ENCODE assay signal across 1 cellular context in genomic region chr7:21948364-21948763, GRCh38.
TF ChIP-seq lines count a peak whose summit lies in the region.

No MANE protein-coding gene starts in this region.

TF ChIP-seq in K562, 482 proteins besides CTCF, POLR2A, EP300 and RAD21 (continued from another document):
- no peak for TF ChIP-seq CTCFL (IDR thresholded peaks at IDR 0.05; ENCODE audit: borderline replicate concordance, insufficient read depth, low read depth, low read length, poor library complexity, severe bottlenecking)
- TF ChIP-seq ARID1B (IDR thresholded peaks at IDR 0.05): peak; percentile 18; the same call in 1 of the 2 replicates
- TF ChIP-seq HDAC1 (IDR thresholded peaks at IDR 0.05): 0 out of 4 replicates have a peak, but pooled peaks of 1 of the 2 experiments have one; percentile 22
- no peak for TF ChIP-seq PHB (CRISPR knock-in tag; IDR thresholded peaks at IDR 0.05)
- peak in 1 of 2 experiments; percentile 67; a peak in 1 of 4 replicates for TF ChIP-seq RCOR1 (IDR thresholded peaks at IDR 0.05; ENCODE audit: borderline replicate concordance in 1 of 2, low read depth in 2 of 2, low read length in 2 of 2)
- peak; percentile 20; the same call in 1 of the 2 replicates for TF ChIP-seq TEAD4 (IDR thresholded peaks at IDR 0.05; ENCODE audit: low read length)
- no peak for TF ChIP-seq TEAD4 (CRISPR knock-in tag; IDR thresholded peaks at IDR 0.05; ENCODE audit: borderline replicate concordance)
